11 cellular contexts compared by ENCODE assay signal in genomic region chr17:82287013-82287848, GRCh38. TPM values are rescaled to one million over a fixed set of nuclear protein-coding genes. Genes with fewer than 3 reads are reported as not detected.
DNase-seq lines count a peak whose midpoint lies in the region; ATAC-seq and TF ChIP-seq lines count a peak whose summit lies in the region.
"Had no signal": no experiment of that assay in that cellular context is flagged by ENCODE, and none has a peak within 500 bp of the region (broad histone marks: within the 10 kb centered on the region; RNA-seq: fewer than 3 reads in every experiment).

No MANE protein-coding gene starts in this region.

- H3K36me3 Mint-ChIP-seq in stimulated activated naive B cell treated with anti-CD40 and anti-IgM and Interleukin-4, amounts not matched to agents 10 μg/mL and 1 μg/mL and 100 μg/mL, for 72 hours, result peaks cover 0 to 3% of the 10 kb centered on the region in 2 donors
- H3K36me3 Mint-ChIP-seq: activated naive CD8-positive, alpha-beta T cell had no signal

- intact Hi-C loops in left lung (cut with DNase I), result no loop called here

- peaks cover 17 to 19% of the 10 kb centered on the region in 2 donors for H3K4me1 Mint-ChIP-seq in stimulated activated naive B cell treated with anti-CD40 and anti-IgM and Interleukin-4, amounts not matched to agents 10 μg/mL and 1 μg/mL and 100 μg/mL, for 72 hours

- H3K27ac Mint-ChIP-seq in stimulated activated naive B cell treated with anti-CD40 and anti-IgM and Interleukin-4, amounts not matched to agents 10 μg/mL and 1 μg/mL and 100 μg/mL, for 72 hours, result no peak overlapping the region
- H3K27ac Mint-ChIP-seq: activated CD8-positive, alpha-beta T cell treated with anti-CD3 and anti-CD28 coated beads, Interleukin-2, amount 10 ng/mL, durations not matched to agents 7 days and 5 days; T-helper 1 cell treated with Interleukin-12 subunit alpha and Interleukin-12 subunit beta and Interleukin-4 antibody, amounts not matched to agents 30 μg/mL and 1 μg/mL, for 36 hours had no signal

- no peak overlapping the region for H3K4me3 ChIP-seq in HL-60 (replicated peaks; ENCODE audit: insufficient read depth, low read length)
- H3K4me3 ChIP-seq in SJCRH30, result no peak overlapping the region
- no peak overlapping the region for H3K4me3 ChIP-seq in left lung

- DNase-seq in HL-60 (ENCODE audit: low read depth in 1 of 2, low spot score in 1 of 2) (no peak), SJCRH30 (peak in 1 of 2 experiments; percentile 81), left lung (peak in 1 of 2 donors; percentile 19), HUDEP-2 (lab: John Stamatoyannopoulos, UW; ENCODE audit: unreplicated experiment in 76 of 76) (no peak)
- DNase-seq in stimulated activated naive B cell treated with anti-CD40 and anti-IgM and Interleukin-4, amounts not matched to agents 10 μg/mL and 1 μg/mL and 100 μg/mL, for 72 hours, result no peak
- DNase-seq: activated CD8-positive, alpha-beta T cell treated with anti-CD3 and anti-CD28 coated beads, Interleukin-2, amount 10 ng/mL, durations not matched to agents 7 days and 5 days; stimulated activated CD4-positive, alpha-beta T cell treated with anti-CD3 and anti-CD28 coated beads, Interleukin-4, amount 100 ng/mL, for 1 hour had no signal

- no peaks in the 10 kb centered on the region for H3K9me3 ChIP-seq in SJCRH30 (replicated peaks)
- no peaks in the 10 kb centered on the region for H3K9me3 ChIP-seq in left lung

- no peaks in the 10 kb centered on the region for H3K27me3 Mint-ChIP-seq in stimulated activated naive B cell treated with anti-CD40 and anti-IgM and Interleukin-4, amounts not matched to agents 10 μg/mL and 1 μg/mL and 100 μg/mL, for 72 hours
- H3K27me3 Mint-ChIP-seq: activated naive CD8-positive, alpha-beta T cell had no signal

- peak overlapping the region; percentile 56 for H3K27ac ChIP-seq in HL-60 (replicated peaks)
- H3K27ac ChIP-seq in SJCRH30, result peak overlapping the region; percentile 58
- H3K27ac ChIP-seq in left lung, result peak overlapping the region; percentile 37 to 70

- H3K4me3 Mint-ChIP-seq in stimulated activated naive B cell treated with anti-CD40 and anti-IgM and Interleukin-4, amounts not matched to agents 10 μg/mL and 1 μg/mL and 100 μg/mL, for 72 hours, result no peak overlapping the region
- H3K4me3 Mint-ChIP-seq: activated CD8-positive, alpha-beta T cell treated with anti-CD3 and anti-CD28 coated beads, Interleukin-2, amount 10 ng/mL, durations not matched to agents 7 days and 5 days; activated naive CD8-positive, alpha-beta T cell; T-helper 1 cell treated with Interleukin-12 subunit alpha and Interleukin-12 subunit beta and Interleukin-4 antibody, amounts not matched to agents 30 μg/mL and 1 μg/mL, for 36 hours had no signal

- H3K36me3 ChIP-seq in SJCRH30, result no peaks in the 10 kb centered on the region
- H3K36me3 ChIP-seq in left lung, result no peaks in the 10 kb centered on the region

- ATAC-seq in left lung (no peak), GM19324 (IDR thresholded peaks at IDR 0.05; ENCODE audit: low FRiP score, unreplicated experiment) (no peak), GM19467 (IDR thresholded peaks at IDR 0.05; ENCODE audit: unreplicated experiment) (no peak)
- ATAC-seq in stimulated activated naive B cell treated with anti-CD40 and anti-IgM and Interleukin-4, amounts not matched to agents 10 μg/mL and 1 μg/mL and 100 μg/mL, for 72 hours (replicated peaks), result peak; percentile 82 to 85
- ATAC-seq: activated CD8-positive, alpha-beta T cell treated with anti-CD3 and anti-CD28 coated beads, Interleukin-2, amount 10 ng/mL, durations not matched to agents 7 days and 5 days had no signal

- TF ChIP-seq CTCF in HL-60 (IDR thresholded peaks at IDR 0.05; ENCODE audit: insufficient read depth, low read length) (no peak), left lung (IDR thresholded peaks at IDR 0.05) (no peak)

- peaks cover 43% of the 10 kb centered on the region for H3K4me1 ChIP-seq in SJCRH30
- peaks cover 0 to 52% of the 10 kb centered on the region in 2 donors for H3K4me1 ChIP-seq in left lung

- no peaks in the 10 kb centered on the region for H3K9me3 Mint-ChIP-seq in stimulated activated naive B cell treated with anti-CD40 and anti-IgM and Interleukin-4, amounts not matched to agents 10 μg/mL and 1 μg/mL and 100 μg/mL, for 72 hours
- H3K9me3 Mint-ChIP-seq: T-helper 1 cell treated with Interleukin-12 subunit alpha and Interleukin-12 subunit beta and Interleukin-4 antibody, amounts not matched to agents 30 μg/mL and 1 μg/mL, for 36 hours had no signal

- H3K27me3 ChIP-seq in HL-60 (ENCODE audit: insufficient read depth, poor library complexity, severe bottlenecking) (no peaks in the 10 kb centered on the region), SJCRH30 (no peaks in the 10 kb centered on the region), left lung (no peaks in the 10 kb centered on the region)

RNA-seq across cellular contexts. Expression of gene CSNK1D, which starts 13.7 kb away (rescaled TPM):
- total RNA-seq in SJCRH30 (2014; rRNA removed; shearing (Covaris generic)), result 70.5 and 88.7 TPM in 2 replicates
- total RNA-seq in left lung, result 100 to 1,000 TPM; 122 to 160 TPM

RNA-seq across cellular contexts. Expression of gene CD7, which starts 30.2 kb away (rescaled TPM):
- total RNA-seq in SJCRH30 (2014; rRNA removed; shearing (Covaris generic)), result 4.8 and 6.3 TPM in 2 replicates
- total RNA-seq in left lung, result 1 to 10 TPM; 3.7 to 6.6 TPM

RNA-seq across cellular contexts. Expression of gene SECTM1, which starts 46.3 kb away (rescaled TPM):
- 0.36 and 1.1 TPM in 2 replicates for total RNA-seq in SJCRH30 (2014; rRNA removed; shearing (Covaris generic))
- total RNA-seq in left lung, result 10 to 100 TPM; 10.5 to 36.8 TPM

RNA-seq across cellular contexts. Expression of gene SLC16A3, which starts 58.4 kb away (rescaled TPM):
- 11.0 and 13.2 TPM in 2 replicates for total RNA-seq in SJCRH30 (2014; rRNA removed; shearing (Covaris generic))
- 100 to 1,000 TPM in 1 of 2 donors, 10 to 100 TPM in 1; 71.2 to 149 TPM for total RNA-seq in left lung

Comparison
In these comparisons a context has a peak if more than half of its experiments do, and no peak if none do; other contexts are left out.
1. ATAC-seq: peak in stimulated activated naive B cell treated with anti-CD40 and anti-IgM and Interleukin-4, amounts not matched to agents 10 μg/mL and 1 μg/mL and 100 μg/mL, for 72 hours (2 of 2); none in left lung (single experiment), GM19324 (single experiment) and GM19467 (single experiment).
2. Peak in every context shown above with its lines, with median percentiles within 50 percentile points of each other: H3K27ac ChIP-seq.